In genomic region chr2:26569216-26570082, GRCh38 we compare ENCODE assay signal across 1 cellular context.
TF ChIP-seq lines count a peak whose summit lies in the region.

No MANE protein-coding gene starts in this region.

TF ChIP-seq in HepG2, 621 proteins besides CTCF, POLR2A, EP300 and RAD21 (continued from another document):
- TF ChIP-seq AKNA (CRISPR knock-in tag; IDR thresholded peaks at IDR 0.05; ENCODE audit: borderline replicate concordance) (no peak), PITX1 (CRISPR knock-in tag; IDR thresholded peaks at IDR 0.05) (no peak), ZBTB3 (CRISPR knock-in tag; IDR thresholded peaks at IDR 0.05; ENCODE audit: borderline replicate concordance, low read depth) (no peak), ATRX (CRISPR knock-in tag; IDR thresholded peaks at IDR 0.05; ENCODE audit: borderline replicate concordance) (no peak), ZNF713 (CRISPR knock-in tag; IDR thresholded peaks at IDR 0.05) (no peak), CEBPG (CRISPR knock-in tag; IDR thresholded peaks at IDR 0.05) (no peak)
TF ChIP-seq in HepG2: peak in this region for 0.
